Comparison of ENCODE assay signal across 14 cellular contexts in genomic region chr6:18504232-18504596, GRCh38.
DNase-seq lines count a peak whose midpoint lies in the region; ATAC-seq and TF ChIP-seq lines count a peak whose summit lies in the region.
"Had no signal": no experiment of that assay in that cellular context is flagged by ENCODE, and none has a peak within 500 bp of the region (broad histone marks: within the 10 kb centered on the region; RNA-seq: fewer than 3 reads in every experiment).

No MANE protein-coding gene starts in this region.

- no peak for TF ChIP-seq CTCF in Calu3 (IDR thresholded peaks at IDR 0.05; ENCODE audit: unreplicated experiment)
- peak; percentile 55; the same call in 1 of the 2 replicates for TF ChIP-seq CTCF in OCI-LY7 (conservative IDR thresholded peaks at IDR 0.05; ENCODE audit: low read length)
- TF ChIP-seq CTCF in epithelial cell of proximal tubule (conservative IDR thresholded peaks at IDR 0.05; ENCODE audit: low read depth, low read length) = no peak
- no peak for TF ChIP-seq CTCF in parathyroid adenoma (IDR thresholded peaks at IDR 0.05)

- no peaks in the 10 kb centered on the region for H3K27me3 Mint-ChIP-seq in Calu3 (ENCODE audit: unreplicated experiment)

- H3K4me3 Mint-ChIP-seq in Calu3 (ENCODE audit: low read depth, unreplicated experiment) = peak overlapping the region; percentile 30
- H3K4me3 Mint-ChIP-seq: activated CD4-positive, alpha-beta T cell treated with anti-CD3 and anti-CD28 coated beads, Interleukin-2, amount 10 ng/mL, durations not matched to agents 24 days and 14 days; activated naive CD8-positive, alpha-beta T cell treated with anti-CD3 and anti-CD28 coated beads, Interleukin-2, amount 10 ng/mL, durations not matched to agents 7 days and 5 days; activated T-cell treated with anti-CD3 and anti-CD28 coated beads, Interleukin-2, amount 50 U/mL, for 24 hours; central memory CD8-positive, alpha-beta T cell had no signal

- CTCF ChIA-PET in Calu3 (lab: Charles Lee) = interaction anchor here (1.0 kb wide), 1 partner anchor 116 kb away, joined by 3 read pairs; no protein-coding TSS in a partner anchor
- CTCF ChIA-PET in OCI-LY7 (lab: Charles Lee; ENCODE audit: unreplicated experiment) = interaction anchor here (1.0 to 3.6 kb wide), 4 partner anchors 113 to 186 kb away, joined by 3 to 35 read pairs (median 6); no protein-coding TSS in a partner anchor

- no peak for DNase-seq in Calu3
- no peak for DNase-seq in OCI-LY7 (ENCODE audit: low spot score)
- DNase-seq in epithelial cell of proximal tubule (ENCODE audit: low read depth) = no peak
- DNase-seq in RKO (ENCODE audit: low spot score) = no peak
- DNase-seq in stimulated activated naive CD4-positive, alpha-beta T cell treated with Interleukin-2 at 50 U/mL for 16 hours (lab: John Stamatoyannopoulos, UW) = no peak
- DNase-seq: activated naive CD8-positive, alpha-beta T cell treated with anti-CD3 and anti-CD28 coated beads, Interleukin-2, amount 10 ng/mL, durations not matched to agents 7 days and 5 days; activated T-cell treated with anti-CD3 and anti-CD28 coated beads, Interleukin-2, amount 50 U/mL, for 24 hours had no signal

- H2AFZ ChIP-seq in OCI-LY7 (ENCODE audit: low read length) = peak overlapping the region; percentile 99; the same call in 1 of the 2 replicates
- H2AFZ ChIP-seq in parathyroid adenoma = peak overlapping the region; percentile 94

- ATAC-seq in HG02870 (IDR thresholded peaks at IDR 0.05; ENCODE audit: unreplicated experiment) (no peak), HG03095 (IDR thresholded peaks at IDR 0.05; ENCODE audit: unreplicated experiment) (no peak)

- peak overlapping the region; percentile 20 for H3K27ac Mint-ChIP-seq in Calu3 (ENCODE audit: unreplicated experiment)
- H3K27ac Mint-ChIP-seq: activated CD4-positive, alpha-beta T cell treated with anti-CD3 and anti-CD28 coated beads, Interleukin-2, amount 10 ng/mL, durations not matched to agents 24 days and 14 days; activated naive CD8-positive, alpha-beta T cell treated with anti-CD3 and anti-CD28 coated beads, Interleukin-2, amount 10 ng/mL, durations not matched to agents 7 days and 5 days had no signal

- no peaks in the 10 kb centered on the region for H3K9me3 ChIP-seq in OCI-LY7 (ENCODE audit: low read length)
- no peaks in the 10 kb centered on the region for H3K9me3 ChIP-seq in parathyroid adenoma (ENCODE audit: control insufficient read depth, low read length)
- H3K9me3 ChIP-seq: heart right ventricle, tibial nerve had no signal

- no peaks in the 10 kb centered on the region for H4K20me1 ChIP-seq in OCI-LY7 (ENCODE audit: insufficient read depth, low read length)

- no TSS peak for BruUV-seq in Calu3 (replicated peaks; lab: Mats Ljungman, UMichigan)
- BruUV-seq in OCI-LY7 (replicated peaks; lab: Mats Ljungman, UMichigan) = no TSS peak

- peaks cover 45% of the 10 kb centered on the region for H3K4me1 Mint-ChIP-seq in Calu3 (ENCODE audit: low read depth, unreplicated experiment)

- H3K36me3 Mint-ChIP-seq in Calu3 (ENCODE audit: insufficient read depth, unreplicated experiment) = peaks cover 10% of the 10 kb centered on the region
- H3K36me3 Mint-ChIP-seq: activated naive CD8-positive, alpha-beta T cell treated with anti-CD3 and anti-CD28 coated beads, Interleukin-2, amount 10 ng/mL, durations not matched to agents 7 days and 5 days had no signal

- intact Hi-C loops in Calu3 (cut with micrococcal nuclease; ENCODE audit: unreplicated experiment) (loop anchor here (1.0 kb wide), 1 partner anchor 180 kb away; no protein-coding TSS in a partner anchor), OCI-LY7 (cut with micrococcal nuclease; ENCODE audit: unreplicated experiment) (loop anchor here (1.0 to 10.0 kb wide), 6 partner anchors 180 to 919 kb away; partner anchors contain the start of genes DEK, KDM1B, NHLRC1 and TPMT)

- H3K79me2 ChIP-seq in OCI-LY7 (ENCODE audit: insufficient read depth, low read depth, low read length) = no peaks in the 10 kb centered on the region
- H3K79me2 ChIP-seq in parathyroid adenoma = no peaks in the 10 kb centered on the region

- H3K4me2 ChIP-seq in OCI-LY7 (ENCODE audit: low read length) (peak overlapping the region; percentile 63; the same call in 1 of the 2 replicates), parathyroid adenoma (ENCODE audit: low read length) (no peak overlapping the region)

- H3K27me3 ChIP-seq in parathyroid adenoma (ENCODE audit: control insufficient read depth, insufficient read depth, low read length) = no peaks in the 10 kb centered on the region
- H3K27me3 ChIP-seq: tibial nerve had no signal

- H3K27ac ChIP-seq in OCI-LY7 (ENCODE audit: low read depth, low read length, poor library complexity, severe bottlenecking) (no peak overlapping the region), parathyroid adenoma (no peak overlapping the region)

- POLR2A ChIA-PET in OCI-LY7 (lab: Charles Lee) = interaction anchor here (1.8 kb wide), 1 partner anchor 181 kb away, joined by 16 read pairs; no protein-coding TSS in a partner anchor

- H3K36me3 ChIP-seq in OCI-LY7 (ENCODE audit: insufficient read depth, low read length) (no peaks in the 10 kb centered on the region), parathyroid adenoma (ENCODE audit: control insufficient read depth, insufficient read depth, low read length) (no peaks in the 10 kb centered on the region)
- H3K36me3 ChIP-seq: heart right ventricle, tibial nerve had no signal

- no peak overlapping the region for H3K9ac ChIP-seq in parathyroid adenoma

- H3K9me2 ChIP-seq in OCI-LY7 (ENCODE audit: insufficient read depth, low read length) = no peaks in the 10 kb centered on the region

- H3K4me3 ChIP-seq in OCI-LY7 (ENCODE audit: low read depth, low read length, poor library complexity, severe bottlenecking) = no peak overlapping the region
- peak overlapping the region; percentile 37 for H3K4me3 ChIP-seq in epithelial cell of proximal tubule (ENCODE audit: low read depth, low read length)
- H3K4me3 ChIP-seq in parathyroid adenoma (ENCODE audit: low read depth, low read length) = no peak overlapping the region

- H3K4me1 ChIP-seq in OCI-LY7 (ENCODE audit: insufficient read depth, low read length, poor library complexity, severe bottlenecking) (peaks cover 15% of the 10 kb centered on the region), parathyroid adenoma (peaks cover 3% of the 10 kb centered on the region)

- H3K9me3 Mint-ChIP-seq in Calu3 (ENCODE audit: low read depth, unreplicated experiment) = peaks cover 3% of the 10 kb centered on the region
- H3K9me3 Mint-ChIP-seq: activated CD4-positive, alpha-beta T cell treated with anti-CD3 and anti-CD28 coated beads, Interleukin-2, amount 10 ng/mL, durations not matched to agents 24 days and 14 days; activated naive CD8-positive, alpha-beta T cell treated with anti-CD3 and anti-CD28 coated beads, Interleukin-2, amount 10 ng/mL, durations not matched to agents 7 days and 5 days; activated T-cell treated with anti-CD3 and anti-CD28 coated beads, Interleukin-2, amount 50 U/mL, for 24 hours; central memory CD8-positive, alpha-beta T cell had no signal
